Comparison of ENCODE assay signal across 7 cellular contexts in genomic region chr3:69051796-69052566, GRCh38. TPM values are rescaled to one million over a fixed set of nuclear protein-coding genes. Genes with fewer than 3 reads are reported as not detected.
DNase-seq lines count a peak whose midpoint lies in the region; ATAC-seq and FAIRE-seq lines count a peak whose summit lies in the region.

A gene with protein sequence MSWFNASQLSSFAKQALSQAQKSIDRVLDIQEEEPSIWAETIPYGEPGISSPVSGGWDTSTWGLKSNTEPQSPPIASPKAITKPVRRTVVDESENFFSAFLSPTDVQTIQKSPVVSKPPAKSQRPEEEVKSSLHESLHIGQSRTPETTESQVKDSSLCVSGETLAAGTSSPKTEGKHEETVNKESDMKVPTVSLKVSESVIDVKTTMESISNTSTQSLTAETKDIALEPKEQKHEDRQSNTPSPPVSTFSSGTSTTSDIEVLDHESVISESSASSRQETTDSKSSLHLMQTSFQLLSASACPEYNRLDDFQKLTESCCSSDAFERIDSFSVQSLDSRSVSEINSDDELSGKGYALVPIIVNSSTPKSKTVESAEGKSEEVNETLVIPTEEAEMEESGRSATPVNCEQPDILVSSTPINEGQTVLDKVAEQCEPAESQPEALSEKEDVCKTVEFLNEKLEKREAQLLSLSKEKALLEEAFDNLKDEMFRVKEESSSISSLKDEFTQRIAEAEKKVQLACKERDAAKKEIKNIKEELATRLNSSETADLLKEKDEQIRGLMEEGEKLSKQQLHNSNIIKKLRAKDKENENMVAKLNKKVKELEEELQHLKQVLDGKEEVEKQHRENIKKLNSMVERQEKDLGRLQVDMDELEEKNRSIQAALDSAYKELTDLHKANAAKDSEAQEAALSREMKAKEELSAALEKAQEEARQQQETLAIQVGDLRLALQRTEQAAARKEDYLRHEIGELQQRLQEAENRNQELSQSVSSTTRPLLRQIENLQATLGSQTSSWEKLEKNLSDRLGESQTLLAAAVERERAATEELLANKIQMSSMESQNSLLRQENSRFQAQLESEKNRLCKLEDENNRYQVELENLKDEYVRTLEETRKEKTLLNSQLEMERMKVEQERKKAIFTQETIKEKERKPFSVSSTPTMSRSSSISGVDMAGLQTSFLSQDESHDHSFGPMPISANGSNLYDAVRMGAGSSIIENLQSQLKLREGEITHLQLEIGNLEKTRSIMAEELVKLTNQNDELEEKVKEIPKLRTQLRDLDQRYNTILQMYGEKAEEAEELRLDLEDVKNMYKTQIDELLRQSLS (minus strand): TSS chr3:69052333. CDS start chr3:69052086, 247 bp downstream.

- DNase-seq in cerebellum (ENCODE audit: low spot score) (peak; percentile 95), kidney tubule cell (ENCODE audit: low spot score) (peak; percentile 99), NCI-H446 (lab: John Stamatoyannopoulos, UW) (no peak)
- peak; percentile 97 for DNase-seq in stimulated activated CD4-positive, alpha-beta T cell treated with anti-CD3 and anti-CD28 coated beads, Interleukin-1b, Interleukin-23, amount 100 ng/mL, for 48 hours

- peak; percentile 97 for ATAC-seq in GM19023 (IDR thresholded peaks at IDR 0.05; ENCODE audit: unreplicated experiment)
- ATAC-seq in HG03175 (IDR thresholded peaks at IDR 0.05; ENCODE audit: unreplicated experiment), result peak; percentile 97

- peak; percentile 93 for FAIRE-seq in TTC549 (lab: Jason Lieb, UNC)

RNA-seq across cellular contexts. Expression of the gene that starts here (rescaled TPM):
- total RNA-seq in cerebellum, result 33.7 TPM

Comparison
In these comparisons a context has a peak if more than half of its experiments do, and no peak if none do; other contexts are left out.
1. DNase-seq: peak in cerebellum (single experiment), kidney tubule cell (single experiment) and stimulated activated CD4-positive, alpha-beta T cell treated with anti-CD3 and anti-CD28 coated beads, Interleukin-1b, Interleukin-23, amount 100 ng/mL, for 48 hours (single experiment); none in NCI-H446 (0 of 2).